ENCODE assay signal across 8 cellular contexts in the genomic region with DNA sequence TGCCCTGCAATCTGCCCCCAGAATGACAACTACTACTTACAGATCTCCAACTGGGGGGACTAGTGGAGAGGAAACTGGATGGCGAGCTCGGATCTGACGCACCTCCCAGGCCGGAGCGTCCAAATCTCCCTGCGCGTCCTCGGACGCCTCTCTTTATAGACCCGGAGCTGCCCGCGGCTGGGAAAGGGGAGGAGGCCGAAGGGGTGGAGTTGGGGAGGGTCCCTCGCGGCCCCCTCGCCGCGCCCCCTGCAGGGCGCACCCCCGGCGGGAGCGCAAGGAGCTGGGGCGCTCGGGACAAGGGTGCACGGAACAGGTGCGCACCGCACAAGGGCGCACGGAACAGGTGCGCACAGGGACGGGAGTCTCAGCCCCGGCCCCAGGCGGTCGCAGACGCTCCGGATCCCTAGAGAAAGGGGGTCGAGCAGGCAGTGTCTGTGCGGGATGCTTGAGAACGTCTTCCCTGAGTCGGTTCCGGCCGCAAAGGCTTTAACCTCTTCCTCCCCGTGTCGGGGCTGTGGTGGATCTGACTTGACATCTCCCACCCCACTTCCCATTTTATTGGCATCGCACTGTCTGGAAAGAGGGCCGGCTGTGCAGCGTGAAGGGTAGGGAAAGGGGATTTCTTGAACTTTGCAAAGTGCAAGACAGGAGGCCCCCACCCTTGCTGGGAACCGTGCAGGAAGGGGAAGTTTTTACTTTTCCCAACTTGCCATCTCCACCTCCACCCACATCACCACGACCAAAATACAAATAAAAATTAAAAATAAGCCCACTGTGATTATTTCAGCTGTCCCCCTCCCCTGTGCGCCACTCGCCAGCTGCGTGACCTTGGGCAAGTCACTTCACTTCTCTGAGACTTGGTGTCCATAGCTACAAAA. TPM values are rescaled to one million over a fixed set of nuclear protein-coding genes. Genes with fewer than 3 reads are reported as not detected.
A peak's percentile ranks its signal among the peaks of the same experiment; 100 is the strongest.
DNase-seq lines count a peak whose midpoint lies in the region; ATAC-seq and TF ChIP-seq lines count a peak whose summit lies in the region.

A gene (minus strand): TSS at position 128 of the 878 bp plus-strand sequence. CDS start 18,776 bp downstream, outside the sequence.

- 0 out of 2 replicates have a peak, but pooled peaks have one; percentile 4 for TF ChIP-seq CTCF in GM12874 (IDR thresholded peaks at IDR 0.05; ENCODE audit: insufficient read depth, low read depth, low read length)
- TF ChIP-seq CTCF in right atrium auricular region (IDR thresholded peaks at IDR 0.05) = no peak

- H3K9ac ChIP-seq in skeletal muscle satellite cell (ENCODE audit: low read depth, low read length) = no peak within 1 kb of the TSS

- H3K4me1 ChIP-seq in right atrium auricular region = peaks cover 0 to 23% of the 10 kb centered on the region in 2 donors
- no peaks in the 10 kb centered on the region for H3K4me1 ChIP-seq in skeletal muscle satellite cell (ENCODE audit: control insufficient read depth, insufficient read depth, low read length)

- CTCF ChIA-PET in activated CD8-positive, alpha-beta T cell treated with anti-CD3 and anti-CD28 coated beads, Interleukin-2, amount 10 ng/mL, durations not matched to agents 7 days and 5 days (lab: Charles Lee) = interaction anchor here (0.9 to 1.3 kb wide), 2 partner anchors 9 to 18 kb away, joined by 3 read pairs; no protein-coding TSS in a partner anchor

- H3K9me3 Mint-ChIP-seq in activated CD8-positive, alpha-beta T cell treated with anti-CD3 and anti-CD28 coated beads, Interleukin-2, amount 10 ng/mL, durations not matched to agents 7 days and 5 days (ENCODE audit: insufficient read depth) = no peaks in the 10 kb centered on the region

- POLR2A ChIA-PET in activated CD8-positive, alpha-beta T cell treated with anti-CD3 and anti-CD28 coated beads, Interleukin-2, amount 10 ng/mL, durations not matched to agents 7 days and 5 days (lab: Charles Lee) = interaction anchor here (1.3 kb wide), 1 partner anchor 31 kb away, joined by 3 read pairs; a partner anchor contains a TSS

- ATAC-seq in activated CD8-positive, alpha-beta T cell treated with anti-CD3 and anti-CD28 coated beads, Interleukin-2, amount 10 ng/mL, durations not matched to agents 7 days and 5 days = no peak
- no peak for ATAC-seq in GM18873 (IDR thresholded peaks at IDR 0.05; ENCODE audit: low FRiP score, unreplicated experiment)

- H3K36me3 Mint-ChIP-seq in activated CD8-positive, alpha-beta T cell treated with anti-CD3 and anti-CD28 coated beads, Interleukin-2, amount 10 ng/mL, durations not matched to agents 7 days and 5 days (ENCODE audit: low read depth) = no peaks in the 10 kb centered on the region

- no peak within 1 kb of the TSS for H3K27ac Mint-ChIP-seq in activated CD8-positive, alpha-beta T cell treated with anti-CD3 and anti-CD28 coated beads, Interleukin-2, amount 10 ng/mL, durations not matched to agents 7 days and 5 days

- peak within 1 kb of the TSS; percentile 72 for H3K4me2 ChIP-seq in skeletal muscle satellite cell (ENCODE audit: low read length)

- H3K4me1 Mint-ChIP-seq in activated CD8-positive, alpha-beta T cell treated with anti-CD3 and anti-CD28 coated beads, Interleukin-2, amount 10 ng/mL, durations not matched to agents 7 days and 5 days (ENCODE audit: low read depth) = peaks cover 8% of the 10 kb centered on the region

- no peaks in the 10 kb centered on the region for H3K36me3 ChIP-seq in right atrium auricular region
- no peaks in the 10 kb centered on the region for H3K36me3 ChIP-seq in skeletal muscle satellite cell (ENCODE audit: insufficient read depth, low read length)

- peak within 1 kb of the TSS; percentile 35 to 79 for H3K27ac ChIP-seq in right atrium auricular region

- DNase-seq in activated CD8-positive, alpha-beta T cell treated with anti-CD3 and anti-CD28 coated beads, Interleukin-2, amount 10 ng/mL, durations not matched to agents 7 days and 5 days = no peak
- DNase-seq in right atrium auricular region (ENCODE audit: low spot score) (no peak), NK-92 (lab: John Stamatoyannopoulos, UW; ENCODE audit: unreplicated experiment) (no peak), superior temporal gyrus (ENCODE audit: extremely low spot score) (no peak), NCI-H82 treated with DMSO at 0.1 percent for 48 hours (lab: John Stamatoyannopoulos, UW; ENCODE audit: unreplicated experiment) (no peak)

- H3K27me3 ChIP-seq in right atrium auricular region = peaks cover 3 to 7% of the 10 kb centered on the region in 2 donors
- H3K27me3 ChIP-seq in skeletal muscle satellite cell (ENCODE audit: control insufficient read depth, insufficient read depth, low read length) = peaks cover 67% of the 10 kb centered on the region

- peak within 1 kb of the TSS; percentile 30 for H3K4me3 Mint-ChIP-seq in activated CD8-positive, alpha-beta T cell treated with anti-CD3 and anti-CD28 coated beads, Interleukin-2, amount 10 ng/mL, durations not matched to agents 7 days and 5 days

- H3K27me3 Mint-ChIP-seq in activated CD8-positive, alpha-beta T cell treated with anti-CD3 and anti-CD28 coated beads, Interleukin-2, amount 10 ng/mL, durations not matched to agents 7 days and 5 days (ENCODE audit: low read depth) = peaks cover 49% of the 10 kb centered on the region

- H3K9me3 ChIP-seq in right atrium auricular region = no peaks in the 10 kb centered on the region
- H3K9me3 ChIP-seq in skeletal muscle satellite cell (replicated peaks; ENCODE audit: low read length) = no peaks in the 10 kb centered on the region

- H3K4me3 ChIP-seq in right atrium auricular region (peak within 1 kb of the TSS; percentile 46 to 47), skeletal muscle satellite cell (ENCODE audit: low read length) (peak within 1 kb of the TSS; percentile 62)

RNA-seq across cellular contexts. Expression of the gene that starts here (rescaled TPM):
- not detected for total RNA-seq in activated CD8-positive, alpha-beta T cell treated with anti-CD3 and anti-CD28 coated beads, Interleukin-2, amount 10 ng/mL, durations not matched to agents 7 days and 5 days
- total RNA-seq in right atrium auricular region = 10 to 100 TPM; 60.8 to 89.0 TPM
- not detected in 2 replicates for total RNA-seq in skeletal muscle satellite cell (2012; rRNA removed)

Comparison
In these comparisons a context has a peak if more than half of its experiments do, and no peak if none do; other contexts are left out.
1. RNA of the gene that starts here (total RNA-seq): 60.8 to 89.0 TPM in right atrium auricular region; not detected in activated CD8-positive, alpha-beta T cell treated with anti-CD3 and anti-CD28 coated beads, Interleukin-2, amount 10 ng/mL, durations not matched to agents 7 days and 5 days; every median in the first group is over 10 times any median in the second.